In genomic region chr6:104771258-104771832, GRCh38 we compare ENCODE assay signal across 1 cellular context.
TF ChIP-seq lines count a peak whose summit lies in the region.

No MANE protein-coding gene starts in this region.

TF ChIP-seq in GM23338, 12 proteins besides CTCF, POLR2A, EP300 and RAD21 (continued from another document):
- TF ChIP-seq REST (IDR thresholded peaks at IDR 0.05; ENCODE audit: unreplicated experiment) (no peak), NANOG (IDR thresholded peaks at IDR 0.05; ENCODE audit: borderline replicate concordance) (no peak), POLR2AphosphoS5 (IDR thresholded peaks at IDR 0.05; ENCODE audit: low read depth) (no peak), STAT1 (IDR thresholded peaks at IDR 0.05; ENCODE audit: unreplicated experiment) (no peak), ZNF114 (CRISPR knock-in tag; IDR thresholded peaks at IDR 0.05) (no peak)
TF ChIP-seq in GM23338: peak in this region for 0.
